Comparison of ENCODE assay signal across 38 cellular contexts in genomic region chr2:1406434-1406833, GRCh38. TPM values are rescaled to one million over a fixed set of nuclear protein-coding genes. Genes with fewer than 3 reads are reported as not detected.
"Had no signal": no experiment of that assay in that cellular context is flagged by ENCODE, and none has a peak within 500 bp of the region (broad histone marks: within the 10 kb centered on the region; RNA-seq: fewer than 3 reads in every experiment).

No MANE protein-coding gene starts in this region.

- H2AFZ ChIP-seq: hepatocyte had no signal

- H3K79me2 ChIP-seq: hepatocyte had no signal

- H3K4me3 Mint-ChIP-seq: activated CD4-positive, alpha-beta memory T cell treated with anti-CD3 and anti-CD28 coated beads for 36 hours; activated CD4-positive, alpha-beta T cell treated with anti-CD3 and anti-CD28 coated beads for 36 hours; activated CD4-positive, alpha-beta T cell treated with anti-CD3 and anti-CD28 coated beads, Interleukin-2, amount 10 ng/mL, durations not matched to agents 24 days and 14 days; activated CD8-positive, alpha-beta T cell treated with anti-CD3 and anti-CD28 coated beads, Interleukin-2, amount 10 ng/mL, durations not matched to agents 7 days and 5 days; activated naive CD4-positive, alpha-beta T cell treated with anti-CD3 and anti-CD28 coated beads, Interleukin-2, amount 10 ng/mL, durations not matched to agents 7 days and 5 days; activated naive CD8-positive, alpha-beta T cell; activated T-cell treated with anti-CD3 and anti-CD28 coated beads, Interleukin-2, amount 50 U/mL, for 24 hours; activated T-cell treated with anti-CD3 and anti-CD28 coated beads, Interleukin-2, amount 50 U/mL, for 72 hours; effector memory CD8-positive, alpha-beta T cell; T-helper 17 cell; T-helper 2 cell treated with Interferon-gamma antibody and Interleukin-4, amounts not matched to agents 5 μg/mL and 100 μg/mL, for 36 hours had no signal

- H3K27ac ChIP-seq: brain microvascular endothelial cell, gastroesophageal sphincter, heart right ventricle, hepatocyte had no signal

- H3K4me1 Mint-ChIP-seq: activated CD4-positive, alpha-beta T cell treated with anti-CD3 and anti-CD28 coated beads for 36 hours; activated CD4-positive, alpha-beta T cell treated with anti-CD3 and anti-CD28 coated beads, Interleukin-2, amount 10 ng/mL, durations not matched to agents 24 days and 14 days; activated naive CD4-positive, alpha-beta T cell treated with anti-CD3 and anti-CD28 coated beads, Interleukin-2, amount 10 ng/mL, durations not matched to agents 7 days and 5 days had no signal

- ATAC-seq: activated CD4-positive, alpha-beta T cell treated with anti-CD3 and anti-CD28 coated beads for 36 hours; activated CD8-positive, alpha-beta T cell treated with anti-CD3 and anti-CD28 coated beads, Interleukin-2, amount 10 ng/mL, durations not matched to agents 7 days and 5 days; activated T-cell treated with anti-CD3 and anti-CD28 coated beads, Interleukin-2, amount 50 U/mL, for 72 hours; effector memory CD8-positive, alpha-beta T cell; gastroesophageal sphincter; heart right ventricle; T-helper 17 cell had no signal

- H3K9me3 Mint-ChIP-seq: activated CD4-positive, alpha-beta memory T cell treated with anti-CD3 and anti-CD28 coated beads for 36 hours; activated CD4-positive, alpha-beta T cell treated with anti-CD3 and anti-CD28 coated beads, Interleukin-2, amount 10 ng/mL, durations not matched to agents 24 days and 14 days; activated naive CD4-positive, alpha-beta T cell treated with anti-CD3 and anti-CD28 coated beads, Interleukin-2, amount 10 ng/mL, durations not matched to agents 7 days and 5 days; activated T-cell treated with anti-CD3 and anti-CD28 coated beads, Interleukin-2, amount 50 U/mL, for 24 hours; T-helper 2 cell treated with Interferon-gamma antibody and Interleukin-4, amounts not matched to agents 5 μg/mL and 100 μg/mL, for 36 hours had no signal

- H3K4me1 ChIP-seq: gastroesophageal sphincter, heart right ventricle had no signal

- H3K27ac Mint-ChIP-seq: activated CD4-positive, alpha-beta memory T cell treated with anti-CD3 and anti-CD28 coated beads for 36 hours; activated CD4-positive, alpha-beta T cell treated with anti-CD3 and anti-CD28 coated beads for 36 hours; activated CD4-positive, alpha-beta T cell treated with anti-CD3 and anti-CD28 coated beads, Interleukin-2, amount 10 ng/mL, durations not matched to agents 24 days and 14 days; activated CD8-positive, alpha-beta T cell treated with anti-CD3 and anti-CD28 coated beads, Interleukin-2, amount 10 ng/mL, durations not matched to agents 7 days and 5 days; activated naive CD4-positive, alpha-beta T cell treated with anti-CD3 and anti-CD28 coated beads, Interleukin-2, amount 10 ng/mL, durations not matched to agents 7 days and 5 days; activated naive CD8-positive, alpha-beta T cell; activated T-cell treated with anti-CD3 and anti-CD28 coated beads, Interleukin-2, amount 50 U/mL, for 24 hours; activated T-cell treated with anti-CD3 and anti-CD28 coated beads, Interleukin-2, amount 50 U/mL, for 72 hours; effector memory CD8-positive, alpha-beta T cell; T-helper 17 cell; T-helper 2 cell treated with Interferon-gamma antibody and Interleukin-4, amounts not matched to agents 5 μg/mL and 100 μg/mL, for 36 hours had no signal

- H3K4me3 ChIP-seq: esophagus squamous epithelium, gastroesophageal sphincter, heart right ventricle, hepatocyte had no signal

- H3K9me3 ChIP-seq: esophagus squamous epithelium, gastroesophageal sphincter, heart right ventricle had no signal

- H3K27me3 Mint-ChIP-seq: activated CD4-positive, alpha-beta memory T cell treated with anti-CD3 and anti-CD28 coated beads for 36 hours; activated CD4-positive, alpha-beta T cell treated with anti-CD3 and anti-CD28 coated beads for 36 hours; activated CD4-positive, alpha-beta T cell treated with anti-CD3 and anti-CD28 coated beads, Interleukin-2, amount 10 ng/mL, durations not matched to agents 24 days and 14 days; activated naive CD4-positive, alpha-beta T cell treated with anti-CD3 and anti-CD28 coated beads, Interleukin-2, amount 10 ng/mL, durations not matched to agents 7 days and 5 days; activated naive CD8-positive, alpha-beta T cell; activated T-cell treated with anti-CD3 and anti-CD28 coated beads, Interleukin-2, amount 50 U/mL, for 24 hours; T-helper 17 cell had no signal

- H3K4me2 ChIP-seq: hepatocyte had no signal

- H3K36me3 ChIP-seq: brain microvascular endothelial cell, esophagus squamous epithelium, gastroesophageal sphincter, heart right ventricle had no signal

- H3K36me3 Mint-ChIP-seq: activated CD4-positive, alpha-beta memory T cell treated with anti-CD3 and anti-CD28 coated beads for 36 hours; activated naive CD4-positive, alpha-beta T cell treated with anti-CD3 and anti-CD28 coated beads, Interleukin-2, amount 10 ng/mL, durations not matched to agents 7 days and 5 days; activated naive CD8-positive, alpha-beta T cell had no signal

- H3K27me3 ChIP-seq: brain microvascular endothelial cell, esophagus squamous epithelium, gastroesophageal sphincter, heart right ventricle, hepatocyte had no signal

- DNase-seq: activated CD4-positive, alpha-beta memory T cell treated with anti-CD3 and anti-CD28 coated beads for 36 hours; activated CD4-positive, alpha-beta T cell treated with anti-CD3 and anti-CD28 coated beads for 36 hours; activated CD4-positive, alpha-beta T cell treated with anti-CD3 and anti-CD28 coated beads, Interleukin-2, amount 10 ng/mL, durations not matched to agents 24 days and 14 days; activated CD4-positive, CD25-positive, alpha-beta regulatory T cell; activated CD4-positive, CD25-positive, alpha-beta regulatory T cell treated with anti-CD3 and anti-CD28 coated beads, Interleukin-2, amount 50 U/mL, for 72 hours; activated CD8-positive, alpha-beta memory T cell treated with anti-CD3 and anti-CD28 coated beads, Interleukin-2, amount 50 U/mL, for 48 hours; activated CD8-positive, alpha-beta T cell treated with anti-CD3 and anti-CD28 coated beads, Interleukin-2, amount 10 ng/mL, durations not matched to agents 7 days and 5 days; activated gamma-delta T cell; activated naive CD4-positive, alpha-beta T cell; activated naive CD4-positive, alpha-beta T cell treated with anti-CD3 and anti-CD28 coated beads, Interleukin-2, amount 10 ng/mL, durations not matched to agents 7 days and 5 days; activated T-cell treated with anti-CD3 and anti-CD28 coated beads for 4 hours; activated T-cell treated with anti-CD3 and anti-CD28 coated beads, Interleukin-2, amount 50 U/mL, for 24 hours; activated T-cell treated with anti-CD3 and anti-CD28 coated beads, Interleukin-2, amount 50 U/mL, for 72 hours; amniotic stem cell; anterior cingulate cortex; brain microvascular endothelial cell; caudate nucleus; cortex of kidney; dermis blood vessel endothelial cell; effector CD4-positive, alpha-beta T cell; effector memory CD8-positive, alpha-beta T cell; erythroblast; esophagus squamous epithelium; foreskin melanocyte; heart right ventricle; T-helper 1 cell; T-helper 17 cell; T1000 had no signal

RNA-seq across cellular contexts. Expression of gene TPO, which starts 6.8 kb away (rescaled TPM):
- total RNA-seq: activated CD4-positive, alpha-beta memory T cell treated with anti-CD3 and anti-CD28 coated beads for 36 hours; activated CD4-positive, alpha-beta T cell treated with anti-CD3 and anti-CD28 coated beads for 36 hours; activated CD4-positive, alpha-beta T cell treated with anti-CD3 and anti-CD28 coated beads, Interleukin-2, amount 10 ng/mL, durations not matched to agents 24 days and 14 days; activated CD8-positive, alpha-beta memory T cell treated with anti-CD3 and anti-CD28 coated beads for 36 hours; activated CD8-positive, alpha-beta T cell treated with anti-CD3 and anti-CD28 coated beads, Interleukin-2, amount 10 ng/mL, durations not matched to agents 7 days and 5 days; activated T-cell treated with anti-CD3 and anti-CD28 coated beads, Interleukin-2, amount 50 U/mL, for 72 hours; astrocyte; chondrocyte; dermis blood vessel endothelial cell; fibroblast of lung; fibroblast of villous mesenchyme; glomerular endothelial cell; hepatocyte had no signal
